1 cellular context compared by ENCODE assay signal in genomic region chr5:150758210-150758533, GRCh38.
TF ChIP-seq lines count a peak whose summit lies in the region.

No MANE protein-coding gene starts in this region.

TF ChIP-seq in GM12878, 131 proteins besides CTCF, POLR2A, EP300 and RAD21:
- TF ChIP-seq SPI1 (IDR thresholded peaks at IDR 0.05; ENCODE audit: borderline replicate concordance, insufficient read depth, low read depth, low read length), result 0 out of 2 replicates have a peak, but pooled peaks have one; percentile 3
- TF ChIP-seq TARDBP (IDR thresholded peaks at IDR 0.05; ENCODE audit: borderline replicate concordance), result no peak
- no peak for TF ChIP-seq KAT2A (conservative IDR thresholded peaks at IDR 0.05; ENCODE audit: control insufficient read depth, low read depth, low read length)
- no peak for TF ChIP-seq KLF5 (IDR thresholded peaks at IDR 0.05; ENCODE audit: partially characterized antibody)
- no peak for TF ChIP-seq ZNF207 (IDR thresholded peaks at IDR 0.05; ENCODE audit: borderline replicate concordance)
- 0 out of 2 replicates have a peak, but pooled peaks have one; percentile 37 for TF ChIP-seq BACH1 (IDR thresholded peaks at IDR 0.05; ENCODE audit: borderline replicate concordance)
- TF ChIP-seq NFYA (IDR thresholded peaks at IDR 0.05; ENCODE audit: borderline replicate concordance, low read depth, low read length), result no peak
- no peak for TF ChIP-seq STAT1 (conservative IDR thresholded peaks at IDR 0.05)
- no peak for TF ChIP-seq NR2F1 (conservative IDR thresholded peaks at IDR 0.05)
TF ChIP-seq in GM12878: peak in this region for 2.
